14 cellular contexts compared by ENCODE assay signal in genomic region chr18:31040982-31041345, GRCh38. TPM values are rescaled to one million over a fixed set of nuclear protein-coding genes. Genes with fewer than 3 reads are reported as not detected.
DNase-seq lines count a peak whose midpoint lies in the region; ATAC-seq and TF ChIP-seq lines count a peak whose summit lies in the region.
"Had no signal": no experiment of that assay in that cellular context is flagged by ENCODE, and none has a peak within 500 bp of the region (broad histone marks: within the 10 kb centered on the region; RNA-seq: fewer than 3 reads in every experiment).

No MANE protein-coding gene starts in this region.

- H3K27me3 ChIP-seq in HUES48 (ENCODE audit: control insufficient read depth, insufficient read depth, low read length) (peaks cover 71% of the 10 kb centered on the region), right lobe of liver (peaks cover 7 to 21% of the 10 kb centered on the region in 2 donors)

- intact Hi-C loops in right lobe of liver (cut with DNase I): no loop called here
- intact Hi-C loops in activated T-helper 1 cell treated with anti-CD3 and anti-CD28 coated beads, Interleukin-12 subunit alpha, Interleukin-12 subunit beta, Interleukin-2, Interleukin-4 antibody, amounts not matched to agents 30 ng/mL and 10 ng/mL and 1 ng/mL, durations not matched to agents 14 hours and 24 hours and 36 hours (cut with micrococcal nuclease): no loop called here

- H3K4me3 Mint-ChIP-seq in brain: peak overlapping the region; percentile 86 to 94 (median 91)
- H3K4me3 Mint-ChIP-seq in T-helper 2 cell treated with Interferon-gamma antibody and Interleukin-4, amounts not matched to agents 5 μg/mL and 100 μg/mL, for 36 hours: no peak overlapping the region
- no peak overlapping the region for H3K4me3 Mint-ChIP-seq in activated T-helper 1 cell treated with anti-CD3 and anti-CD28 coated beads, Interleukin-12 subunit alpha, Interleukin-12 subunit beta, Interleukin-2, Interleukin-4 antibody, amounts not matched to agents 30 ng/mL and 10 ng/mL and 1 ng/mL, durations not matched to agents 14 hours and 24 hours and 36 hours
- H3K4me3 Mint-ChIP-seq: HFFc6 had no signal

- H3K4me1 ChIP-seq in HUES48 (ENCODE audit: control insufficient read depth, insufficient read depth, low read length) (peaks cover 17% of the 10 kb centered on the region), right lobe of liver (peaks cover 0 to 15% (median 0%) of the 10 kb centered on the region in 4 donors)

- no peak overlapping the region for H3K9ac ChIP-seq in HUES48 (ENCODE audit: low read depth, low read length)

- peak overlapping the region in 1 of 5 experiments; percentile 91 for H3K27ac Mint-ChIP-seq in brain
- no peak overlapping the region for H3K27ac Mint-ChIP-seq in T-helper 2 cell treated with Interferon-gamma antibody and Interleukin-4, amounts not matched to agents 5 μg/mL and 100 μg/mL, for 36 hours
- H3K27ac Mint-ChIP-seq in activated T-helper 1 cell treated with anti-CD3 and anti-CD28 coated beads, Interleukin-12 subunit alpha, Interleukin-12 subunit beta, Interleukin-2, Interleukin-4 antibody, amounts not matched to agents 30 ng/mL and 10 ng/mL and 1 ng/mL, durations not matched to agents 14 hours and 24 hours and 36 hours: no peak overlapping the region
- H3K27ac Mint-ChIP-seq: HFFc6 had no signal

- DNase-seq in retinal pigment epithelial cell (ENCODE audit: low read depth) (no peak), right lobe of liver (no peak)
- no peak for DNase-seq in T-helper 2 cell treated with Interferon-gamma antibody and Interleukin-4, amounts not matched to agents 5 μg/mL and 100 μg/mL, for 36 hours (ENCODE audit: low spot score)
- DNase-seq in activated T-helper 1 cell treated with anti-CD3 and anti-CD28 coated beads, Interleukin-12 subunit alpha, Interleukin-12 subunit beta, Interleukin-2, Interleukin-4 antibody, amounts not matched to agents 30 ng/mL and 10 ng/mL and 1 ng/mL, durations not matched to agents 14 hours and 24 hours and 36 hours (ENCODE audit: low spot score): no peak
- DNase-seq: HFFc6; MG63; SIG-M5; stimulated activated CD4-positive, alpha-beta T cell treated with anti-CD3 and anti-CD28 coated beads, Interleukin-12 subunit alpha, Interleukin-12 subunit beta, amount 100 ng/mL, for 4 hours; WERI-Rb-1 had no signal

- peak overlapping the region; percentile 61 for H3K4me3 ChIP-seq in HUES48 (ENCODE audit: low read depth, low read length)
- peak overlapping the region; percentile 13 for H3K4me3 ChIP-seq in iPS-11a (ENCODE audit: low read depth, low read length)
- peak overlapping the region; percentile 77 for H3K4me3 ChIP-seq in retinal pigment epithelial cell (ENCODE audit: low read length)
- no peak overlapping the region for H3K4me3 ChIP-seq in right lobe of liver
- H3K4me3 ChIP-seq: MG63 had no signal

- WGBS in right lobe of liver (ENCODE audit: insufficient coverage, low coverage, low lambda C conversion rate, missing lambda C conversion rate): 1% methylated on average over 14 of the region's 14 CpGs

- TF ChIP-seq POLR2A in right lobe of liver (IDR thresholded peaks at IDR 0.05): no peak

- no peak for ATAC-seq in HG02678 (IDR thresholded peaks at IDR 0.05; ENCODE audit: unreplicated experiment)
- ATAC-seq in right lobe of liver: no peak
- ATAC-seq: gastroesophageal sphincter had no signal

- H3K4me1 Mint-ChIP-seq in brain: peaks cover 21% of the 10 kb centered on the region
- no peaks in the 10 kb centered on the region for H3K4me1 Mint-ChIP-seq in T-helper 2 cell treated with Interferon-gamma antibody and Interleukin-4, amounts not matched to agents 5 μg/mL and 100 μg/mL, for 36 hours (ENCODE audit: low read depth)
- no peaks in the 10 kb centered on the region for H3K4me1 Mint-ChIP-seq in activated T-helper 1 cell treated with anti-CD3 and anti-CD28 coated beads, Interleukin-12 subunit alpha, Interleukin-12 subunit beta, Interleukin-2, Interleukin-4 antibody, amounts not matched to agents 30 ng/mL and 10 ng/mL and 1 ng/mL, durations not matched to agents 14 hours and 24 hours and 36 hours (ENCODE audit: low read depth)

- peaks cover 76% of the 10 kb centered on the region for H3K27me3 Mint-ChIP-seq in brain
- peaks cover 37% of the 10 kb centered on the region for H3K27me3 Mint-ChIP-seq in T-helper 2 cell treated with Interferon-gamma antibody and Interleukin-4, amounts not matched to agents 5 μg/mL and 100 μg/mL, for 36 hours (ENCODE audit: low read depth)
- H3K27me3 Mint-ChIP-seq in activated T-helper 1 cell treated with anti-CD3 and anti-CD28 coated beads, Interleukin-12 subunit alpha, Interleukin-12 subunit beta, Interleukin-2, Interleukin-4 antibody, amounts not matched to agents 30 ng/mL and 10 ng/mL and 1 ng/mL, durations not matched to agents 14 hours and 24 hours and 36 hours (ENCODE audit: insufficient read depth): peaks cover 25% of the 10 kb centered on the region

- no peaks in the 10 kb centered on the region for H3K36me3 Mint-ChIP-seq in brain
- peaks cover 4% of the 10 kb centered on the region for H3K36me3 Mint-ChIP-seq in T-helper 2 cell treated with Interferon-gamma antibody and Interleukin-4, amounts not matched to agents 5 μg/mL and 100 μg/mL, for 36 hours (ENCODE audit: low read depth)
- no peaks in the 10 kb centered on the region for H3K36me3 Mint-ChIP-seq in activated T-helper 1 cell treated with anti-CD3 and anti-CD28 coated beads, Interleukin-12 subunit alpha, Interleukin-12 subunit beta, Interleukin-2, Interleukin-4 antibody, amounts not matched to agents 30 ng/mL and 10 ng/mL and 1 ng/mL, durations not matched to agents 14 hours and 24 hours and 36 hours (ENCODE audit: low read depth)

- no peak overlapping the region for H3K27ac ChIP-seq in HUES48 (ENCODE audit: low read depth, low read length)
- no peak overlapping the region for H3K27ac ChIP-seq in right lobe of liver
- H3K27ac ChIP-seq: gastroesophageal sphincter, WERI-Rb-1 had no signal

- TF ChIP-seq CTCF in brain (conservative IDR thresholded peaks at IDR 0.05) (no peak), retinal pigment epithelial cell (conservative IDR thresholded peaks at IDR 0.05; ENCODE audit: low read depth, low read length) (no peak), right lobe of liver (IDR thresholded peaks at IDR 0.05) (no peak)

- H3K9me3 ChIP-seq in HUES48 (ENCODE audit: control insufficient read depth, insufficient read depth, low read length) (no peaks in the 10 kb centered on the region), right lobe of liver (no peaks in the 10 kb centered on the region)
- H3K9me3 ChIP-seq: gastroesophageal sphincter, MG63 had no signal

- H3K36me3 ChIP-seq in HUES48 (ENCODE audit: control insufficient read depth, insufficient read depth, low read length): no peaks in the 10 kb centered on the region
- H3K36me3 ChIP-seq in right lobe of liver: no peaks in the 10 kb centered on the region
- H3K36me3 ChIP-seq: gastroesophageal sphincter, MG63, WERI-Rb-1 had no signal

- H3K9me3 Mint-ChIP-seq in brain: peaks cover 8 to 19% (median 16%) of the 10 kb centered on the region in 5 experiments
- H3K9me3 Mint-ChIP-seq in T-helper 2 cell treated with Interferon-gamma antibody and Interleukin-4, amounts not matched to agents 5 μg/mL and 100 μg/mL, for 36 hours: peaks cover 4% of the 10 kb centered on the region
- H3K9me3 Mint-ChIP-seq in activated T-helper 1 cell treated with anti-CD3 and anti-CD28 coated beads, Interleukin-12 subunit alpha, Interleukin-12 subunit beta, Interleukin-2, Interleukin-4 antibody, amounts not matched to agents 30 ng/mL and 10 ng/mL and 1 ng/mL, durations not matched to agents 14 hours and 24 hours and 36 hours: no peaks in the 10 kb centered on the region

RNA-seq across cellular contexts. Expression of gene DSC3, which starts 1.6 kb away (rescaled TPM):
- polyA plus RNA-seq in brain (ENCODE audit: insufficient read depth, low read depth, low replicate concordance): not detected
- total RNA-seq in right lobe of liver: under 1 TPM in 1 of 6 experiments, not detected in 5; 0.07 TPM
- not detected in 2 replicates for total RNA-seq in activated T-helper 1 cell treated with anti-CD3 and anti-CD28 coated beads, Interleukin-12 subunit alpha, Interleukin-12 subunit beta, Interleukin-2, Interleukin-4 antibody, amounts not matched to agents 30 ng/mL and 10 ng/mL and 1 ng/mL, durations not matched to agents 14 hours and 24 hours and 36 hours
- total RNA-seq: HFFc6 had no signal

Comparison
In these comparisons a context has a peak if more than half of its experiments do, and no peak if none do; other contexts are left out.
1. H3K4me3 ChIP-seq: peak in HUES48 (single experiment), iPS-11a (single experiment) and retinal pigment epithelial cell (single experiment); none in right lobe of liver (0 of 3).
2. H3K4me3 Mint-ChIP-seq: peak in brain (5 of 5); none in T-helper 2 cell treated with Interferon-gamma antibody and Interleukin-4, amounts not matched to agents 5 μg/mL and 100 μg/mL, for 36 hours (single experiment) and activated T-helper 1 cell treated with anti-CD3 and anti-CD28 coated beads, Interleukin-12 subunit alpha, Interleukin-12 subunit beta, Interleukin-2, Interleukin-4 antibody, amounts not matched to agents 30 ng/mL and 10 ng/mL and 1 ng/mL, durations not matched to agents 14 hours and 24 hours and 36 hours (single experiment).